12 cellular contexts compared by ENCODE assay signal in genomic region chr17:1989135-1989534, GRCh38. TPM values are rescaled to one million over a fixed set of nuclear protein-coding genes. Genes with fewer than 3 reads are reported as not detected.
DNase-seq lines count a peak whose midpoint lies in the region; ATAC-seq lines count a peak whose summit lies in the region.
"Had no signal": no experiment of that assay in that cellular context is flagged by ENCODE, and none has a peak within 500 bp of the region (broad histone marks: within the 10 kb centered on the region; RNA-seq: fewer than 3 reads in every experiment).

No MANE protein-coding gene starts in this region.

- ATAC-seq in sciatic nerve = peak; percentile 89
- ATAC-seq in HG03097 (IDR thresholded peaks at IDR 0.05; ENCODE audit: low FRiP score, unreplicated experiment) = no peak
- no peak for ATAC-seq in HG02623 (IDR thresholded peaks at IDR 0.05; ENCODE audit: unreplicated experiment)
- no peak for ATAC-seq in HG03175 (IDR thresholded peaks at IDR 0.05; ENCODE audit: unreplicated experiment)
- no peak for ATAC-seq in GM18909 (IDR thresholded peaks at IDR 0.05; ENCODE audit: poor library complexity, unreplicated experiment)
- ATAC-seq: naive thymus-derived CD8-positive, alpha-beta T cell had no signal

- 0 out of 2 replicates have a peak overlapping the region, but pooled peaks have one; percentile 34 for H3K27ac ChIP-seq in SJSA1

- DNase-seq in EL (peak; percentile 96), SJSA1 (ENCODE audit: low read depth in 1 of 2, low spot score in 2 of 2) (peak; percentile 52 to 68), fibroblast of gingiva (ENCODE audit: low read depth) (peak; percentile 88), sciatic nerve (ENCODE audit: low spot score) (no peak)
- DNase-seq: activated CD4-positive, alpha-beta T cell treated with anti-CD3 and anti-CD28 coated beads, Interleukin-2, amount 10 ng/mL, durations not matched to agents 24 days and 14 days; activated gamma-delta T cell treated with Interleukin-2 at 50 U/mL for 16 hours; naive thymus-derived CD8-positive, alpha-beta T cell; stimulated activated naive CD4-positive, alpha-beta T cell treated with Interleukin-2 at 50 U/mL for 16 hours had no signal

- H3K4me1 ChIP-seq in SJSA1 (replicated peaks) = peaks cover 16% of the 10 kb centered on the region

- H3K9me3 ChIP-seq in SJSA1 (replicated peaks) = no peaks in the 10 kb centered on the region

- intact Hi-C loops in sciatic nerve (cut with DNase I) = no loop called here

- no peaks in the 10 kb centered on the region for H3K36me3 ChIP-seq in SJSA1

- H3K27me3 ChIP-seq in SJSA1 (replicated peaks) = no peaks in the 10 kb centered on the region

- no peak overlapping the region for H3K4me3 ChIP-seq in SJSA1

RNA-seq across cellular contexts. Expression of gene RTN4RL1, which starts 36.0 kb away (rescaled TPM):
- total RNA-seq in SJSA1 (2014; rRNA removed; shearing (Covaris generic)) = not detected in 2 replicates
- 5.8 TPM for total RNA-seq in sciatic nerve

RNA-seq across cellular contexts. Expression of gene DPH1, which starts 40.8 kb away (rescaled TPM):
- total RNA-seq in SJSA1 (2014; rRNA removed; shearing (Covaris generic)) = 21.0 and 24.9 TPM in 2 replicates
- 37.7 TPM for total RNA-seq in sciatic nerve

RNA-seq across cellular contexts. Expression of gene OVCA2, which starts 52.7 kb away (rescaled TPM):
- total RNA-seq in SJSA1 (2014; rRNA removed; shearing (Covaris generic)) = 66.0 and 79.9 TPM in 2 replicates
- 12.9 TPM for total RNA-seq in sciatic nerve
